ENCODE assay signal across 8 cellular contexts in the genomic region with DNA sequence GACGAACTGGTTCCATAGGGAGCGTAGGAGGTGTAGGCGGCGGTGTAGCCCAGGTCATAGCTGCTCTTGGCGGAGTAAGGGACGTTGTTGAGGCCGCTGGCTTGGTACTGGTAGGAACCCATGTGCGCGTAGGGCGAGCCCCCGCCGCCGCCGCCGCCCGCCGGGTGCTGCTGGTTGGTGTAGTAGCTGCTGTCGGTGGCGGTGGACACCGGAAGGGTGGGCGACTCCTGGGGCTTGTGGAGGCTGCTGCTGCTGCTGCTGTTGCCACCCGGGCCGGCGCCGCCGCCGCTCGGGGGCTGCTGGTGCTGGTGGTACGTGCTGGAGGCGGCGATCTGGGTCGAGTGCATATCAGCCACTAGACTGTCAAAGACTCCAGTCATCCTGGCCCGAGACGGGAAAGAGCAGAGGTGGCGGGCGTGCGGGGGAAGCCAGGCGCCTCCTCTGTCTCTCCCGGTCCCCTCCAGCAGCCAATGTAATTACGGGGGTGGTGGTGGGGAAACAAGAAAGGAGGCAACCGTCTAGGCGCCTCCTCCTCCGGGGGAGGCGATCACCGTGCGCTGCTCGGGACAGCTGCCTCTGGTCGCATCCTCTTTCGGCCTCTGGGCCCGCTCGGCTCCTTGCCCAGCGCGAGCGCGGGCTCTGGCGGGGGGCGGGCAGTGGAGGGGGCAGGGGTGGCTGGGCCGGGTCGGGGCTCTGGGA. TPM values are rescaled to one million over a fixed set of nuclear protein-coding genes. Genes with fewer than 3 reads are reported as not detected.
A peak's percentile ranks its signal among the peaks of the same experiment; 100 is the strongest.
DNase-seq lines count a peak whose midpoint lies in the region; ATAC-seq and TF ChIP-seq lines count a peak whose summit lies in the region.

No MANE protein-coding gene starts in this region.

- DNase-seq in DMS79 treated with DMSO at 0.1 percent for 48 hours (lab: John Stamatoyannopoulos, UW): peak; percentile 69
- peak; percentile 43 for DNase-seq in SIG-M5 (lab: John Stamatoyannopoulos, UW)
- no peak for DNase-seq in colonic mucosa
- no peak for DNase-seq in lung (ENCODE audit: low spot score)
- no peak for DNase-seq in Ammon's horn (ENCODE audit: low spot score)
- no peak for DNase-seq in NCI-H1930 (lab: John Stamatoyannopoulos, UW)

- ATAC-seq in GM19452 (IDR thresholded peaks at IDR 0.05; ENCODE audit: unreplicated experiment): peak; percentile 40
- peak; percentile 26 for ATAC-seq in HG03442 (IDR thresholded peaks at IDR 0.05; ENCODE audit: unreplicated experiment)
- ATAC-seq in lung (ENCODE audit: insufficient read depth, low FRiP score): peak; percentile 1

- H3K27me3 ChIP-seq in colonic mucosa (peaks cover 96% of the 10 kb centered on the region), lung (ENCODE audit: control insufficient read depth, insufficient read depth) (no peaks in the 10 kb centered on the region)

- peak overlapping the region in 1 of 2 donors; percentile 31 for H3K9ac ChIP-seq in colonic mucosa (ENCODE audit: low read depth in 2 of 2, low read length in 2 of 2)

- no peaks in the 10 kb centered on the region for H3K36me3 ChIP-seq in colonic mucosa
- no peaks in the 10 kb centered on the region for H3K36me3 ChIP-seq in lung (ENCODE audit: control insufficient read depth in 2 of 2, insufficient read depth in 2 of 2, low read length in 2 of 2)

- WGBS in lung, 2 donors: 1 to 3% methylated on average over 48 to 59 of the region's 59 CpGs

- H3K4me3 ChIP-seq in colonic mucosa (peak overlapping the region; percentile 52), lung (peak overlapping the region; percentile 1)

- intact Hi-C loops in colonic mucosa (cut with DNase I): loop anchor here (5.0 to 10.0 kb wide), 3 partner anchors 290 to 528 kb away; no protein-coding TSS in a partner anchor

- H3K27ac ChIP-seq in colonic mucosa (no peak overlapping the region), lung (ENCODE audit: low read depth in 1 of 2, low read length in 1 of 2) (no peak overlapping the region)

- H3K4me1 ChIP-seq in colonic mucosa (peaks cover 23% of the 10 kb centered on the region), lung (ENCODE audit: control insufficient read depth in 2 of 2, insufficient read depth in 2 of 2, low read length in 2 of 2) (peaks cover 0 to 24% of the 10 kb centered on the region in 2 donors)

- H3K9me3 ChIP-seq in colonic mucosa: no peaks in the 10 kb centered on the region
- peaks cover 0 to 9% of the 10 kb centered on the region in 2 donors for H3K9me3 ChIP-seq in lung (ENCODE audit: control insufficient read depth in 2 of 2, insufficient read depth in 1 of 2, low read length in 1 of 2)

- no peak for TF ChIP-seq CTCF in colonic mucosa (IDR thresholded peaks at IDR 0.05)
- no peak for TF ChIP-seq CTCF in lung (IDR thresholded peaks at IDR 0.05; ENCODE audit: control extremely low read depth, extremely low read depth)

RNA-seq across cellular contexts. Expression of gene DLX2, which starts 0.4 kb away (rescaled TPM):
- not detected for total RNA-seq in colonic mucosa
- under 1 TPM in 1 of 2 donors, not detected in 1; 0.26 TPM for total RNA-seq in lung
- under 1 TPM in 1 of 2 donors, not detected in 1; 0.01 TPM for polyA plus RNA-seq in lung

RNA-seq across cellular contexts. Expression of gene DLX1, which starts 17.0 kb away (rescaled TPM):
- total RNA-seq in colonic mucosa (under 1 TPM in 1 of 2 donors, not detected in 1; 0.19 TPM), lung (not detected)
- polyA plus RNA-seq in lung: under 1 TPM in 1 of 2 donors, not detected in 1; 0.05 TPM

Comparison
In these comparisons a context has a peak if more than half of its experiments do, and no peak if none do; other contexts are left out.
1. DNase-seq: peak in DMS79 treated with DMSO at 0.1 percent for 48 hours (single experiment) and SIG-M5 (single experiment); none in colonic mucosa (single experiment), lung (single experiment), Ammon's horn (single experiment) and NCI-H1930 (0 of 2).
2. Peak in every context shown above with its lines, with median percentiles within 50 percentile points of each other: ATAC-seq.